1 cellular context compared by ENCODE assay signal in genomic region chr1:5989731-5990271, GRCh38.
TF ChIP-seq lines count a peak whose summit lies in the region.

No MANE protein-coding gene starts in this region.

TF ChIP-seq in GM23338, 12 proteins besides CTCF, POLR2A, EP300 and RAD21:
- no peak for TF ChIP-seq EZH2 (IDR thresholded peaks at IDR 0.05; ENCODE audit: low read depth, unreplicated experiment)
- TF ChIP-seq CREB1 (CRISPR knock-in tag; IDR thresholded peaks at IDR 0.05; ENCODE audit: low read depth), result no peak
- no peak for TF ChIP-seq ZNF331 (CRISPR knock-in tag; IDR thresholded peaks at IDR 0.05; ENCODE audit: low read depth)
- no peak for TF ChIP-seq ZNF462 (CRISPR knock-in tag; IDR thresholded peaks at IDR 0.05)
- TF ChIP-seq REST (IDR thresholded peaks at IDR 0.05; ENCODE audit: unreplicated experiment), result no peak
- no peak for TF ChIP-seq POLR2AphosphoS5 (IDR thresholded peaks at IDR 0.05; ENCODE audit: low read depth)
- no peak for TF ChIP-seq NANOG (IDR thresholded peaks at IDR 0.05; ENCODE audit: borderline replicate concordance)
- TF ChIP-seq JUNB (IDR thresholded peaks at IDR 0.05; ENCODE audit: unreplicated experiment), result no peak
- TF ChIP-seq STAT1 (IDR thresholded peaks at IDR 0.05; ENCODE audit: unreplicated experiment), result no peak
